In genomic region chr16:2211923-2212347, GRCh38 we compare ENCODE assay signal across 11 cellular contexts. TPM values are rescaled to one million over a fixed set of nuclear protein-coding genes. Genes with fewer than 3 reads are reported as not detected.
DNase-seq lines count a peak whose midpoint lies in the region; ATAC-seq and TF ChIP-seq lines count a peak whose summit lies in the region.
"Had no signal": no experiment of that assay in that cellular context is flagged by ENCODE, and none has a peak within 500 bp of the region (broad histone marks: within the 10 kb centered on the region; RNA-seq: fewer than 3 reads in every experiment).

No MANE protein-coding gene starts in this region.

- no peaks in the 10 kb centered on the region for H3K27me3 ChIP-seq in adrenal gland
- H3K27me3 ChIP-seq: ovary had no signal

- peak in 1 of 2 donors; percentile 7 for TF ChIP-seq POLR2A in adrenal gland (IDR thresholded peaks at IDR 0.05)

- peaks cover 24 to 28% of the 10 kb centered on the region in 2 donors for H3K4me1 ChIP-seq in adrenal gland (replicated peaks in 1 of 2)

- intact Hi-C loops in CD14-positive monocyte (cut with micrococcal nuclease) = no loop called here
- intact Hi-C loops in adrenal gland (cut with DNase I) = no loop called here
- intact Hi-C loops in natural killer cell (cut with micrococcal nuclease) = loop anchor here (10.0 kb wide), 1 partner anchor 57 kb away; the partner anchor contains the start of gene TRAF7

- CTCF ChIA-PET in HEK293T (lab: Yijun Ruan, JAX) = no interaction called here

- H3K4me3 Mint-ChIP-seq in CD14-positive monocyte = no peak overlapping the region
- H3K4me3 Mint-ChIP-seq in HFFc6 = peak overlapping the region; percentile 31
- H3K4me3 Mint-ChIP-seq in natural killer cell = peak overlapping the region; percentile 65

- no peak for TF ChIP-seq CTCF in CD14-positive monocyte (IDR thresholded peaks at IDR 0.05)
- no peak for TF ChIP-seq CTCF in HFFc6 (IDR thresholded peaks at IDR 0.05)
- no peak for TF ChIP-seq CTCF in adrenal gland (IDR thresholded peaks at IDR 0.05)
- TF ChIP-seq CTCF in natural killer cell (IDR thresholded peaks at IDR 0.05) = no peak
- no peak for TF ChIP-seq CTCF in GM13977 (IDR thresholded peaks at IDR 0.05; ENCODE audit: extremely low read depth, insufficient read depth, missing control alignments)

- in situ Hi-C loops in GM13977 (cut with MboI; ENCODE audit: low pct_unique_long_range_greater_than_20kb, low sequenced_read_pairs, unreplicated experiment) = no loop called here

- H3K9me3 Mint-ChIP-seq in CD14-positive monocyte = peaks cover 0 to 2% (median 0%) of the 10 kb centered on the region in 7 donors
- H3K9me3 Mint-ChIP-seq in HFFc6 = no peaks in the 10 kb centered on the region
- H3K9me3 Mint-ChIP-seq in natural killer cell = no peaks in the 10 kb centered on the region

- POLR2A ChIA-PET in HEK293T (lab: Yijun Ruan, JAX) = interaction anchor here (1.0 to 2.5 kb wide), 4 partner anchors 39 to 59 kb away, joined by 3 to 12 read pairs (median 4); partner anchors contain the start of genes ECI1 and TRAF7

- H3K27ac ChIP-seq in adrenal gland = peak overlapping the region in 4 of 5 donors; percentile 36 to 72 (median 50)
- H3K27ac ChIP-seq: ovary had no signal

- ATAC-seq in natural killer cell = no peak

- H3K4me3 ChIP-seq in adrenal gland = no peak overlapping the region
- H3K4me3 ChIP-seq: ovary had no signal

- DNase-seq in CD14-positive monocyte (ENCODE audit: low spot score) (no peak), HFFc6 (no peak), adrenal gland (peak in 4 of 7 donors; percentile 52 to 70 (median 60)), natural killer cell (no peak), GM13977 (ENCODE audit: low spot score) (no peak), GF-D8 (lab: John Stamatoyannopoulos, UW) (no peak), HEK293T (ENCODE audit: extremely low spot score) (no peak), NCI-H446 (lab: John Stamatoyannopoulos, UW) (no peak)
- DNase-seq: NCI-H1105, ovary had no signal

- H3K36me3 ChIP-seq in adrenal gland (replicated peaks in 1 of 2) = peaks cover 0 to 33% of the 10 kb centered on the region in 2 donors
- H3K36me3 ChIP-seq: ovary had no signal

- H3K9me3 ChIP-seq in adrenal gland (replicated peaks in 1 of 3) = no peaks in the 10 kb centered on the region
- H3K9me3 ChIP-seq: ovary had no signal

- H3K27ac Mint-ChIP-seq in CD14-positive monocyte (peak overlapping the region in 5 of 7 donors; percentile 56 to 83 (median 72)), HFFc6 (no peak overlapping the region; the same call in 1 of the 2 replicates), natural killer cell (no peak overlapping the region)

- H3K4me1 Mint-ChIP-seq in CD14-positive monocyte (peaks cover 31% of the 10 kb centered on the region), HFFc6 (ENCODE audit: low read depth) (peaks cover 26% of the 10 kb centered on the region), natural killer cell (peaks cover 5 to 24% of the 10 kb centered on the region in 2 donors)

- H3K27me3 Mint-ChIP-seq in CD14-positive monocyte (ENCODE audit: low read depth in 3 of 3) (peaks cover 0 to 6% (median 0%) of the 10 kb centered on the region in 3 donors), HFFc6 (ENCODE audit: insufficient read depth) (peaks cover 11% of the 10 kb centered on the region), natural killer cell (ENCODE audit: low read depth in 2 of 2) (no peaks in the 10 kb centered on the region)

- H3K36me3 Mint-ChIP-seq in CD14-positive monocyte (peaks cover 23 to 41% of the 10 kb centered on the region in 2 donors), HFFc6 (ENCODE audit: low read depth) (peaks cover 10% of the 10 kb centered on the region; the same call in 1 of the 2 replicates), natural killer cell (no peaks in the 10 kb centered on the region)

- WGBS in adrenal gland, 4 donors = 43 to 67% (median 64%) methylated on average over 4 to 11 of the region's 11 CpGs

TF ChIP-seq in HEK293T, 16 proteins besides CTCF, POLR2A, EP300 and RAD21:
- TF ChIP-seq ARNT (IDR thresholded peaks at IDR 0.05) = no peak
- no peak for TF ChIP-seq TARDBP (IDR thresholded peaks at IDR 0.05)
- no peak for TF ChIP-seq PKNOX1 (IDR thresholded peaks at IDR 0.05)
- TF ChIP-seq FOXK2 (IDR thresholded peaks at IDR 0.05) = no peak
- no peak for TF ChIP-seq ELF4 (IDR thresholded peaks at IDR 0.05)
- TF ChIP-seq ZNF384 (IDR thresholded peaks at IDR 0.05) = no peak
- TF ChIP-seq LEF1 (IDR thresholded peaks at IDR 0.05; ENCODE audit: borderline replicate concordance) = no peak

RNA-seq across cellular contexts. Expression of gene BRICD5, which starts 1.3 kb away (rescaled TPM):
- polyA plus RNA-seq in CD14-positive monocyte = not detected
- total RNA-seq in HFFc6 (2021; fragmentation: NEBNext Ultra II Directional; extraction: Animal tissue kit (Norgen Biotek cat#: 25700)) = 1 to 10 TPM; 1.1 to 2.6 (median 1.8) TPM
- total RNA-seq in adrenal gland = 1 to 10 TPM in 6 of 8 donors, under 1 TPM in 2; 0.36 to 6.4 (median 2.7) TPM
- 10 to 100 TPM in 1 of 3 donors, 1 to 10 TPM in 1, under 1 TPM in 1; 0.60 to 57.4 (median 8.9) TPM for polyA plus RNA-seq in adrenal gland
- 1 to 10 TPM; 3.2 to 5.2 (median 3.6) TPM for total RNA-seq in natural killer cell

RNA-seq across cellular contexts. Expression of gene PGP, which starts 2.7 kb away (rescaled TPM):
- polyA plus RNA-seq in CD14-positive monocyte (10 to 100 TPM in 1 of 2 donors, 1 to 10 TPM in 1; 7.2 to 20.2 TPM), adrenal gland (10 to 100 TPM in 2 of 3 donors, 1 to 10 TPM in 1; 8.4 to 20.4 (median 12.8) TPM)
- 10 to 100 TPM; 12.8 to 17.8 (median 15.1) TPM for total RNA-seq in HFFc6 (2021; fragmentation: NEBNext Ultra II Directional; extraction: Animal tissue kit (Norgen Biotek cat#: 25700))
- total RNA-seq in adrenal gland (10 to 100 TPM in 5 of 8 donors, 1 to 10 TPM in 3; 8.3 to 24.1 (median 12.6) TPM), natural killer cell (10 to 100 TPM in 2 of 3 donors, 1 to 10 TPM in 1; 9.7 to 12.8 (median 12.4) TPM)

RNA-seq across cellular contexts. Expression of gene MLST8, which starts 6.7 kb away (rescaled TPM):
- polyA plus RNA-seq in CD14-positive monocyte (10 to 100 TPM; 29.9 to 30.5 TPM), adrenal gland (10 to 100 TPM; 21.9 to 96.3 (median 69.1) TPM)
- 10 to 100 TPM; 32.7 to 39.4 (median 37.5) TPM for total RNA-seq in HFFc6 (2021; fragmentation: NEBNext Ultra II Directional; extraction: Animal tissue kit (Norgen Biotek cat#: 25700))
- total RNA-seq in adrenal gland (100 to 1,000 TPM in 1 of 8 donors, 10 to 100 TPM in 7; 33.9 to 116 (median 57.2) TPM), natural killer cell (10 to 100 TPM; 19.7 to 30.2 (median 27.8) TPM)

RNA-seq across cellular contexts. Expression of gene E4F1, which starts 11.5 kb away (rescaled TPM):
- polyA plus RNA-seq in CD14-positive monocyte = 1 to 10 TPM; 4.9 to 5.8 TPM
- total RNA-seq in HFFc6 (2021; fragmentation: NEBNext Ultra II Directional; extraction: Animal tissue kit (Norgen Biotek cat#: 25700)) = 10 to 100 TPM; 15.8 to 19.8 (median 16.7) TPM
- total RNA-seq in adrenal gland = 10 to 100 TPM; 18.6 to 37.4 (median 27.1) TPM
- 100 to 1,000 TPM in 1 of 3 donors, 10 to 100 TPM in 1, 1 to 10 TPM in 1; 2.9 to 121 (median 80.0) TPM for polyA plus RNA-seq in adrenal gland
- 10 to 100 TPM; 43.6 to 45.7 (median 45.7) TPM for total RNA-seq in natural killer cell

RNA-seq across cellular contexts. Expression of gene CASKIN1, which starts 15.5 kb away (rescaled TPM):
- polyA plus RNA-seq in CD14-positive monocyte (not detected), adrenal gland (1 to 10 TPM in 2 of 3 donors, not detected in 1; 1.4 to 5.2 TPM)
- under 1 TPM; 0.06 to 0.56 (median 0.11) TPM for total RNA-seq in HFFc6 (2021; fragmentation: NEBNext Ultra II Directional; extraction: Animal tissue kit (Norgen Biotek cat#: 25700))
- total RNA-seq in adrenal gland (1 to 10 TPM in 2 of 8 donors, under 1 TPM in 4, not detected in 2; 0.06 to 2.7 (median 0.62) TPM), natural killer cell (not detected)
- total RNA-seq: Daoy had no signal

Comparison
In these comparisons a context has a peak if more than half of its experiments do, and no peak if none do; other contexts are left out.
1. DNase-seq: peak in adrenal gland (4 of 7); none in CD14-positive monocyte (single experiment), HFFc6 (single experiment), natural killer cell (single experiment), GM13977 (single experiment), GF-D8 (single experiment), HEK293T (single experiment) and NCI-H446 (0 of 2).
2. H3K27ac Mint-ChIP-seq: peak in CD14-positive monocyte (5 of 7); none in HFFc6 (single experiment) and natural killer cell (0 of 2).
3. H3K4me3 Mint-ChIP-seq: peak in HFFc6 (single experiment) and natural killer cell (single experiment); none in CD14-positive monocyte (0 of 2).